ENCODE assay signal across 18 cellular contexts in genomic region chr14:79629372-79629771, GRCh38.
DNase-seq lines count a peak whose midpoint lies in the region; ATAC-seq and TF ChIP-seq lines count a peak whose summit lies in the region.
"Had no signal": no experiment of that assay in that cellular context is flagged by ENCODE, and none has a peak within 500 bp of the region (broad histone marks: within the 10 kb centered on the region; RNA-seq: fewer than 3 reads in every experiment).

No MANE protein-coding gene starts in this region.

- H3K14ac ChIP-seq in neuronal stem cell (ENCODE audit: low read length): no peak overlapping the region

- intact Hi-C loops in left ventricle myocardium superior (cut with micrococcal nuclease): no loop called here

- peak overlapping the region; percentile 31 for H2AFZ ChIP-seq in neuronal stem cell (ENCODE audit: low read length)

- no peak overlapping the region for H4K91ac ChIP-seq in neuronal stem cell (ENCODE audit: low read depth, low read length, poor library complexity)

- H2BK15ac ChIP-seq in neuronal stem cell (ENCODE audit: low read length): no peak overlapping the region

- no peaks in the 10 kb centered on the region for H3K79me1 ChIP-seq in neuronal stem cell (ENCODE audit: low read depth, low read length)

- H3K27me3 ChIP-seq in kidney epithelial cell (ENCODE audit: control insufficient read depth, insufficient read depth, low read length) (no peaks in the 10 kb centered on the region), neuronal stem cell (ENCODE audit: control insufficient read depth in 3 of 3, insufficient read depth in 3 of 3, low read depth in 1 of 3, low read length in 3 of 3) (no peaks in the 10 kb centered on the region)

- TF ChIP-seq CTCF in kidney epithelial cell (IDR thresholded peaks at IDR 0.05; ENCODE audit: insufficient read depth, low read length, poor library complexity, severe bottlenecking): no peak

- peaks cover 1% of the 10 kb centered on the region in 2 donors for H3K4me1 ChIP-seq in neuronal stem cell (ENCODE audit: control insufficient read depth in 2 of 2, insufficient read depth in 1 of 2, low read depth in 1 of 2, low read length in 2 of 2)

- no peak overlapping the region for H2BK120ac ChIP-seq in neuronal stem cell (ENCODE audit: low read depth, low read length)

- H2BK5ac ChIP-seq in neuronal stem cell (ENCODE audit: low read length): no peak overlapping the region

- peak; percentile 52 for DNase-seq in EH (ENCODE audit: low read depth)
- peak; percentile 4 for DNase-seq in amniotic epithelial cell (ENCODE audit: low read depth)
- peak; percentile 70 for DNase-seq in kidney epithelial cell (ENCODE audit: low read depth)
- DNase-seq in neuronal stem cell (ENCODE audit: low spot score): no peak
- no peak for DNase-seq in left ventricle myocardium superior
- DNase-seq in activated CD4-positive, alpha-beta T cell treated with anti-CD3 and anti-CD28 coated beads for 1 hour: no peak
- DNase-seq: COR-L47, GDM1, MM.1S, NCI-H1105 treated with DMSO at 0.1 percent for 48 hours, NCI-H187, NCI-H446 treated with DMSO at 0.1 percent for 48 hours, NCI-H82, Right ventricle myocardium superior had no signal

- H2AK5ac ChIP-seq in neuronal stem cell (ENCODE audit: low read depth, low read length): no peak overlapping the region

- no peak overlapping the region for H3K4me3 ChIP-seq in kidney epithelial cell (ENCODE audit: low read depth, low read length)
- no peak overlapping the region for H3K4me3 ChIP-seq in neuronal stem cell (ENCODE audit: low read length in 2 of 2)

- no CpG with 5 or more reads among the region's 1 CpG for WGBS in neuronal stem cell (ENCODE audit: extremely low coverage in 2 of 2, insufficient read length in 2 of 2, insufficient replicate concordance in 1 of 2), 2 donors

- ATAC-seq in left ventricle myocardium superior: no peak
- no peak for ATAC-seq in GM19455 (IDR thresholded peaks at IDR 0.05; ENCODE audit: unreplicated experiment)
- ATAC-seq in HG02938 (IDR thresholded peaks at IDR 0.05; ENCODE audit: unreplicated experiment): no peak
- ATAC-seq: Panc1 had no signal

- no peaks in the 10 kb centered on the region for H3K9me3 ChIP-seq in neuronal stem cell (replicated peaks in 1 of 2; ENCODE audit: control insufficient read depth in 2 of 2, insufficient read depth in 1 of 2, low read depth in 1 of 2, low read length in 2 of 2)

- no peak overlapping the region for H3K4me2 ChIP-seq in neuronal stem cell (ENCODE audit: insufficient read depth, low read length, poor library complexity, severe bottlenecking)
- H3K4me2 ChIP-seq: KMS-11 had no signal

- H3K18ac ChIP-seq in neuronal stem cell (ENCODE audit: low read length): no peak overlapping the region

- H3K27ac ChIP-seq in neuronal stem cell (replicated peaks; ENCODE audit: low read length): no peak overlapping the region
- H3K27ac ChIP-seq: KMS-11 had no signal

- H3K23ac ChIP-seq in neuronal stem cell (ENCODE audit: low read depth, low read length, poor library complexity): no peak overlapping the region

- H3K36me3 ChIP-seq in kidney epithelial cell (ENCODE audit: control insufficient read depth, insufficient read depth, low read length) (no peaks in the 10 kb centered on the region), neuronal stem cell (replicated peaks in 1 of 2; ENCODE audit: control insufficient read depth in 2 of 2, insufficient read depth in 2 of 2, low read length in 2 of 2) (no peaks in the 10 kb centered on the region)

- no peak overlapping the region for H3K4ac ChIP-seq in neuronal stem cell (ENCODE audit: low read length)

- no peak overlapping the region for H4K8ac ChIP-seq in neuronal stem cell (ENCODE audit: low read depth, low read length)

- no peak overlapping the region for H3K9ac ChIP-seq in neuronal stem cell (ENCODE audit: low read depth, low read length, poor library complexity)
- H3K9ac ChIP-seq: KMS-11 had no signal

- H2BK12ac ChIP-seq in neuronal stem cell (ENCODE audit: low read length): no peak overlapping the region

Comparison
In these comparisons a context has a peak if more than half of its experiments do, and no peak if none do; other contexts are left out.
1. DNase-seq: peak in EH (single experiment), amniotic epithelial cell (single experiment) and kidney epithelial cell (single experiment); none in neuronal stem cell (single experiment), left ventricle myocardium superior (single experiment) and activated CD4-positive, alpha-beta T cell treated with anti-CD3 and anti-CD28 coated beads for 1 hour (single experiment).